Comparison of ENCODE assay signal across 2 cellular contexts in the genomic region with DNA sequence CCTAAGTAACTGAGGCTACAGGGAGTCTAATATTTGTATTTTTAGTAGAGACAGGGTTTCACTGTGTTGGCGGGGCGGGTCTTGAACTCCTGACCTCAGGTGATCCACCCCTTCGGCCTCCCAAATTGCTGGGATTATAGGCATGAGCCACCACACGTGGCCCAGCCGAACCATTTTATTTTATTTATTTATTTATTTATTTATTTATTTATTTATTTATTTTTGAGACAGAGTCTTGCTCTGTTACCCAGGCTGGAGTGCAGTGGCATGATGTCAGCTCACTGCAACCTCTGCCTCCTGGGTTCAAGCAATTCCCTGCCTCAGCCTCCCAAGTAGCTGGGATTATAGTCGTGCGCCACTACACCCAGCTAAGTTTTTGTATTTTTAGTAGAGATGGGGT. TPM values are rescaled to one million over a fixed set of nuclear protein-coding genes. Genes with fewer than 3 reads are reported as not detected.
DNase-seq lines count a peak whose midpoint lies in the region; ATAC-seq, FAIRE-seq and TF ChIP-seq lines count a peak whose summit lies in the region.
"Not testable (repeated sequence)": the region's sequence is repeated elsewhere in the genome, so short reads cannot be mapped to it uniquely, and the experiment has no call there.

No MANE protein-coding gene starts in this region.

- H3K9me3 ChIP-seq in A549; HEK293 (ENCODE audit: control insufficient read depth, insufficient read depth, low read depth, low read length): not testable (repeated sequence)

- not testable (repeated sequence) for ATAC-seq in A549

- CTCF ChIA-PET in A549 (lab: Yijun Ruan, JAX): interaction anchor here (1.1 kb wide), 2 partner anchors 10 to 15 kb away, joined by 3 read pairs; no protein-coding TSS in a partner anchor
- CTCF ChIA-PET in HEK293 (lab: Yijun Ruan, JAX): not testable (repeated sequence)

- H3K4me3 ChIP-seq in A549; HEK293 (ENCODE audit: low read depth, low read length): not testable (repeated sequence)

- POLR2A ChIA-PET in A549 (lab: Yijun Ruan, JAX); HEK293 (lab: Yijun Ruan, JAX): not testable (repeated sequence)

- not testable (repeated sequence) for DNase-seq in A549 (ENCODE audit: low read depth in 1 of 2, low spot score in 1 of 2)

- 90% methylated on average over 7 of the region's 7 CpGs for WGBS in A549 (ENCODE audit: missing lambda C conversion rate)

- not testable (repeated sequence) for TF ChIP-seq RAD21 in A549 (conservative IDR thresholded peaks at IDR 0.05 in 1 of 2, IDR thresholded peaks at IDR 0.05 in 1 of 2)

- H3K4me2 ChIP-seq in A549: not testable (repeated sequence)

- TF ChIP-seq POLR2A in A549 (IDR thresholded peaks at IDR 0.05; ENCODE audit: low read length): not testable (repeated sequence)

- not testable (repeated sequence) for H3K4me1 ChIP-seq in A549; HEK293 (ENCODE audit: control insufficient read depth, insufficient read depth, low read length)

- not testable (repeated sequence) for FAIRE-seq in A549 (lab: Jason Lieb, UNC)

- H3K36me3 ChIP-seq in HEK293 (ENCODE audit: control insufficient read depth in 2 of 2, insufficient read depth in 1 of 2, low read length in 2 of 2): not testable (repeated sequence)

- H3K27ac ChIP-seq in A549; HEK293 (ENCODE audit: extremely low read depth, low read depth, low read length): not testable (repeated sequence)

- not testable (repeated sequence) for TF ChIP-seq CTCF in A549 (IDR thresholded peaks at IDR 0.05); HEK293 (tag by site-specific recombination; IDR thresholded peaks at IDR 0.05)

- not testable (repeated sequence) for TF ChIP-seq EP300 in A549 (IDR thresholded peaks at IDR 0.05)

TF ChIP-seq in A549, 52 proteins besides CTCF, POLR2A, EP300 and RAD21:
- TF ChIP-seq ZC3H11A (IDR thresholded peaks at IDR 0.05): peak; percentile 75

TF ChIP-seq in HEK293, 187 proteins besides CTCF, POLR2A, EP300 and RAD21 (continues in another document):
- TF ChIP-seq ZBTB8A (tag by site-specific recombination; IDR thresholded peaks at IDR 0.05) (0 out of 2 replicates have a peak, but pooled peaks have one; percentile 28), ZNF426 (tag by site-specific recombination; IDR thresholded peaks at IDR 0.05) (peak; percentile 67), ZNF664 (tag by site-specific recombination; IDR thresholded peaks at IDR 0.05) (0 out of 2 replicates have a peak, but pooled peaks have one; percentile 25), ZNF555 (tag by site-specific recombination; conservative IDR thresholded peaks at IDR 0.05) (peak; percentile 52), ZXDB (tag by site-specific recombination; IDR thresholded peaks at IDR 0.05) (0 out of 2 replicates have a peak, but pooled peaks have one; percentile 21), ZNF654 (tag by site-specific recombination; IDR thresholded peaks at IDR 0.05; ENCODE audit: low read depth) (peak; percentile 24; the same call in 1 of the 2 replicates), ZNF202 (tag by site-specific recombination; IDR thresholded peaks at IDR 0.05; ENCODE audit: borderline replicate concordance) (0 out of 2 replicates have a peak, but pooled peaks have one; percentile 10), ZNF394 (tag by site-specific recombination; IDR thresholded peaks at IDR 0.05; ENCODE audit: borderline replicate concordance) (peak; percentile 80; the same call in 1 of the 2 replicates), ZNF558 (tag by site-specific recombination; IDR thresholded peaks at IDR 0.05) (peak; percentile 15; the same call in 1 of the 2 replicates), ZNF140 (tag by site-specific recombination; IDR thresholded peaks at IDR 0.05) (peak; percentile 47; the same call in 1 of the 2 replicates), ZNF623 (tag by site-specific recombination; IDR thresholded peaks at IDR 0.05) (peak; percentile 58)
- TF ChIP-seq, protein P1, sequence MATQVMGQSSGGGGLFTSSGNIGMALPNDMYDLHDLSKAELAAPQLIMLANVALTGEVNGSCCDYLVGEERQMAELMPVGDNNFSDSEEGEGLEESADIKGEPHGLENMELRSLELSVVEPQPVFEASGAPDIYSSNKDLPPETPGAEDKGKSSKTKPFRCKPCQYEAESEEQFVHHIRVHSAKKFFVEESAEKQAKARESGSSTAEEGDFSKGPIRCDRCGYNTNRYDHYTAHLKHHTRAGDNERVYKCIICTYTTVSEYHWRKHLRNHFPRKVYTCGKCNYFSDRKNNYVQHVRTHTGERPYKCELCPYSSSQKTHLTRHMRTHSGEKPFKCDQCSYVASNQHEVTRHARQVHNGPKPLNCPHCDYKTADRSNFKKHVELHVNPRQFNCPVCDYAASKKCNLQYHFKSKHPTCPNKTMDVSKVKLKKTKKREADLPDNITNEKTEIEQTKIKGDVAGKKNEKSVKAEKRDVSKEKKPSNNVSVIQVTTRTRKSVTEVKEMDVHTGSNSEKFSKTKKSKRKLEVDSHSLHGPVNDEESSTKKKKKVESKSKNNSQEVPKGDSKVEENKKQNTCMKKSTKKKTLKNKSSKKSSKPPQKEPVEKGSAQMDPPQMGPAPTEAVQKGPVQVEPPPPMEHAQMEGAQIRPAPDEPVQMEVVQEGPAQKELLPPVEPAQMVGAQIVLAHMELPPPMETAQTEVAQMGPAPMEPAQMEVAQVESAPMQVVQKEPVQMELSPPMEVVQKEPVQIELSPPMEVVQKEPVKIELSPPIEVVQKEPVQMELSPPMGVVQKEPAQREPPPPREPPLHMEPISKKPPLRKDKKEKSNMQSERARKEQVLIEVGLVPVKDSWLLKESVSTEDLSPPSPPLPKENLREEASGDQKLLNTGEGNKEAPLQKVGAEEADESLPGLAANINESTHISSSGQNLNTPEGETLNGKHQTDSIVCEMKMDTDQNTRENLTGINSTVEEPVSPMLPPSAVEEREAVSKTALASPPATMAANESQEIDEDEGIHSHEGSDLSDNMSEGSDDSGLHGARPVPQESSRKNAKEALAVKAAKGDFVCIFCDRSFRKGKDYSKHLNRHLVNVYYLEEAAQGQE (tag by site-specific recombination; IDR thresholded peaks at IDR 0.05): 0 out of 2 replicates have a peak, but pooled peaks have one; percentile 27
- TF ChIP-seq, protein P2, sequence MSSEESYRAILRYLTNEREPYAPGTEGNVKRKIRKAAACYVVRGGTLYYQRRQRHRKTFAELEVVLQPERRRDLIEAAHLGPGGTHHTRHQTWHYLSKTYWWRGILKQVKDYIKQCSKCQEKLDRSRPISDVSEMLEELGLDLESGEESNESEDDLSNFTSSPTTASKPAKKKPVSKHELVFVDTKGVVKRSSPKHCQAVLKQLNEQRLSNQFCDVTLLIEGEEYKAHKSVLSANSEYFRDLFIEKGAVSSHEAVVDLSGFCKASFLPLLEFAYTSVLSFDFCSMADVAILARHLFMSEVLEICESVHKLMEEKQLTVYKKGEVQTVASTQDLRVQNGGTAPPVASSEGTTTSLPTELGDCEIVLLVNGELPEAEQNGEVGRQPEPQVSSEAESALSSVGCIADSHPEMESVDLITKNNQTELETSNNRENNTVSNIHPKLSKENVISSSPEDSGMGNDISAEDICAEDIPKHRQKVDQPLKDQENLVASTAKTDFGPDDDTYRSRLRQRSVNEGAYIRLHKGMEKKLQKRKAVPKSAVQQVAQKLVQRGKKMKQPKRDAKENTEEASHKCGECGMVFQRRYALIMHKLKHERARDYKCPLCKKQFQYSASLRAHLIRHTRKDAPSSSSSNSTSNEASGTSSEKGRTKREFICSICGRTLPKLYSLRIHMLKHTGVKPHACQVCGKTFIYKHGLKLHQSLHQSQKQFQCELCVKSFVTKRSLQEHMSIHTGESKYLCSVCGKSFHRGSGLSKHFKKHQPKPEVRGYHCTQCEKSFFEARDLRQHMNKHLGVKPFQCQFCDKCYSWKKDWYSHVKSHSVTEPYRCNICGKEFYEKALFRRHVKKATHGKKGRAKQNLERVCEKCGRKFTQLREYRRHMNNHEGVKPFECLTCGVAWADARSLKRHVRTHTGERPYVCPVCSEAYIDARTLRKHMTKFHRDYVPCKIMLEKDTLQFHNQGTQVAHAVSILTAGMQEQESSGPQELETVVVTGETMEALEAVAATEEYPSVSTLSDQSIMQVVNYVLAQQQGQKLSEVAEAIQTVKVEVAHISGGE (tag by site-specific recombination; conservative IDR thresholded peaks at IDR 0.05; ENCODE audit: low read depth): peak; percentile 59

RNA-seq across cellular contexts. Expression of a gene that starts 18.2 kb away (rescaled TPM):
- polyA plus RNA-seq in A549 (2011; rRNA removed) (3.2 and 3.8 TPM in 2 replicates), A549 (2017; fragmentation: RNase III; extraction: RNeasy Plus Mini Kit Qiagen cat#74134 plus additional on column Dnase treatment) (0.58 to 1.6 TPM (median 1.3 TPM) in 3 replicates)
- 0.29 and 0.35 TPM in 2 replicates for polyA plus RNA-seq in A549 (2012; cell fraction: cytosol; rRNA removed)
- 1.1 and 1.4 TPM in 2 replicates for polyA plus RNA-seq in A549 (2012; cell fraction: nucleus; rRNA removed)
- polyA minus RNA-seq in A549 (2011; rRNA and poly(A)+ RNA removed): 9.1 and 12.6 TPM in 2 replicates

RNA-seq across cellular contexts. Expression of a gene that starts 29.9 kb away (rescaled TPM):
- 9.9 and 15.7 TPM in 2 replicates for polyA plus RNA-seq in A549 (2011; rRNA removed)
- polyA plus RNA-seq in A549 (2012; cell fraction: cytosol; rRNA removed): 2.3 and 2.8 TPM in 2 replicates
- polyA plus RNA-seq in A549 (2012; cell fraction: nucleus; rRNA removed): 3.5 and 4.1 TPM in 2 replicates
- 10.3 to 11.1 TPM (median 10.3 TPM) in 3 replicates for polyA plus RNA-seq in A549 (2017; fragmentation: RNase III; extraction: RNeasy Plus Mini Kit Qiagen cat#74134 plus additional on column Dnase treatment)
- 9.1 and 10.2 TPM in 2 replicates for polyA minus RNA-seq in A549 (2011; rRNA and poly(A)+ RNA removed)

RNA-seq across cellular contexts. Expression of a gene that starts 30.3 kb away (rescaled TPM):
- polyA plus RNA-seq in A549 (2011; rRNA removed) (70.2 and 73.1 TPM in 2 replicates), A549 (2017; fragmentation: RNase III; extraction: RNeasy Plus Mini Kit Qiagen cat#74134 plus additional on column Dnase treatment) (60.8 to 62.2 TPM (median 61.8 TPM) in 3 replicates)
- polyA plus RNA-seq in A549 (2012; cell fraction: cytosol; rRNA removed): 31.9 and 33.7 TPM in 2 replicates
- polyA plus RNA-seq in A549 (2012; cell fraction: nucleus; rRNA removed): 29.6 and 45.2 TPM in 2 replicates
- 54.6 and 57.9 TPM in 2 replicates for polyA minus RNA-seq in A549 (2011; rRNA and poly(A)+ RNA removed)
